Comparison of ENCODE assay signal across 24 cellular contexts in genomic region chr20:61370841-61371303, GRCh38.
DNase-seq lines count a peak whose midpoint lies in the region; ATAC-seq, FAIRE-seq and TF ChIP-seq lines count a peak whose summit lies in the region.
"Had no signal": no experiment of that assay in that cellular context is flagged by ENCODE, and none has a peak within 500 bp of the region (broad histone marks: within the 10 kb centered on the region; RNA-seq: fewer than 3 reads in every experiment).

No MANE protein-coding gene starts in this region.

- H3K79me2 ChIP-seq in HepG2 (ENCODE audit: insufficient read depth, low read length), result no peaks in the 10 kb centered on the region

- peak; percentile 62 for DNase-seq in NCI-H1105 (lab: John Stamatoyannopoulos, UW)
- DNase-seq in inferior parietal cortex (ENCODE audit: extremely low spot score), result peak; percentile 51
- DNase-seq in putamen (ENCODE audit: low spot score), result peak; percentile 47
- no peak for DNase-seq in erythroblast (lab: John Stamatoyannopoulos, UW)
- DNase-seq in HepG2 (ENCODE audit: low spot score), result no peak
- no peak for DNase-seq in iPS-NIHi11 (ENCODE audit: low spot score)
- DNase-seq: activated B cell treated with CpG ODN at 0.5 μM for 24 hours; activated CD8-positive, alpha-beta T cell treated with anti-CD3 and anti-CD28 coated beads, Interleukin-2, amount 10 ng/mL, durations not matched to agents 7 days and 5 days; activated T-cell treated with anti-CD3 and anti-CD28 coated beads, Interleukin-2, amount 50 U/mL, for 48 hours; COR-L47; effector CD8-positive, alpha-beta T cell; H9; kidney; mesendoderm; NCI-H1930; NCI-H446 treated with DMSO at 0.1 percent for 48 hours; OCI-M1 had no signal

- H3K4me3 Mint-ChIP-seq in brain, result peak overlapping the region; percentile 25 to 79 (median 75)
- H3K4me3 Mint-ChIP-seq: activated B cell treated with CpG ODN at 0.5 μM for 24 hours; activated CD8-positive, alpha-beta T cell treated with anti-CD3 and anti-CD28 coated beads, Interleukin-2, amount 10 ng/mL, durations not matched to agents 7 days and 5 days; activated naive CD8-positive, alpha-beta T cell; H9; nephron had no signal

- peaks cover 0 to 10% (median 3%) of the 10 kb centered on the region in 5 experiments for H3K9me3 Mint-ChIP-seq in brain
- H3K9me3 Mint-ChIP-seq: nephron had no signal

- no peak for TF ChIP-seq RAD21 in HepG2 (CRISPR knock-in tag; IDR thresholded peaks at IDR 0.05)

- POLR2A ChIA-PET in HepG2 (lab: Yijun Ruan, JAX), result no interaction called here

- no peaks in the 10 kb centered on the region for H4K20me1 ChIP-seq in HepG2 (ENCODE audit: insufficient read depth, low read length)

- no peaks in the 10 kb centered on the region for H3K4me1 ChIP-seq in HepG2 (ENCODE audit: insufficient read depth, low read length)
- H3K4me1 ChIP-seq: SJSA1 had no signal

- no peak overlapping the region for H2AFZ ChIP-seq in HepG2 (ENCODE audit: low read length)

- CTCF ChIA-PET in HepG2 (lab: Yijun Ruan, JAX; ENCODE audit: low intra/inter-chr PET ratio, low total read pairs), result no interaction called here

- no peak overlapping the region for H3K27ac ChIP-seq in HepG2 (ENCODE audit: extremely low read length, insufficient read depth, low read length)
- H3K27ac ChIP-seq: SJSA1 had no signal

- no peaks in the 10 kb centered on the region for H3K36me3 ChIP-seq in HepG2 (replicated peaks in 1 of 2; ENCODE audit: control insufficient read depth in 1 of 2, insufficient read depth in 2 of 2, low read length in 2 of 2)
- H3K36me3 ChIP-seq: SJSA1 had no signal

- in situ Hi-C loops in HepG2 (cut with HindIII; ENCODE audit: extremely low pct_ligation_motif_present, low pct_unique_long_range_greater_than_20kb), result no loop called here

- H3K9ac ChIP-seq in HepG2 (ENCODE audit: insufficient read depth, low read depth, low read length), result no peak overlapping the region

- TF ChIP-seq CTCF in brain (conservative IDR thresholded peaks at IDR 0.05) (no peak), HepG2 (CRISPR knock-in tag; IDR thresholded peaks at IDR 0.05) (no peak)

- H3K4me3 ChIP-seq in HepG2 (replicated peaks in 1 of 3; ENCODE audit: insufficient read depth in 1 of 3, low read depth in 2 of 3, low read length in 3 of 3), result no peak overlapping the region
- H3K4me3 ChIP-seq: SJSA1 had no signal

- peaks cover 9 to 54% of the 10 kb centered on the region in 2 experiments; a peak in 4 of 5 replicates for H3K27me3 ChIP-seq in HepG2 (ENCODE audit: control insufficient read depth in 1 of 2, insufficient read depth in 2 of 2, low read length in 2 of 2)
- H3K27me3 ChIP-seq: SJSA1 had no signal

- H3K27ac Mint-ChIP-seq in brain, result peak overlapping the region; percentile 88 to 99 (median 96)
- H3K27ac Mint-ChIP-seq: activated B cell treated with CpG ODN at 0.5 μM for 24 hours; activated CD8-positive, alpha-beta T cell treated with anti-CD3 and anti-CD28 coated beads, Interleukin-2, amount 10 ng/mL, durations not matched to agents 7 days and 5 days; activated naive CD8-positive, alpha-beta T cell; nephron had no signal

- no peak for FAIRE-seq in HepG2 (lab: Jason Lieb, UNC)
- FAIRE-seq: G401.6, kidney had no signal

- 33% methylated on average over 20 of the region's 20 CpGs for WGBS in HepG2 (ENCODE audit: low lambda C conversion rate)

- peaks cover 11% of the 10 kb centered on the region for H3K9me3 ChIP-seq in HepG2 (ENCODE audit: low read length)
- H3K9me3 ChIP-seq: SJSA1 had no signal

- H3K36me3 Mint-ChIP-seq in brain, result peaks cover 10% of the 10 kb centered on the region
- H3K36me3 Mint-ChIP-seq: activated naive CD8-positive, alpha-beta T cell had no signal

- H3K4me2 ChIP-seq in HepG2 (ENCODE audit: low read depth, low read length), result no peak overlapping the region

- no peaks in the 10 kb centered on the region for H3K27me3 Mint-ChIP-seq in brain
- H3K27me3 Mint-ChIP-seq: activated B cell treated with CpG ODN at 0.5 μM for 24 hours; activated naive CD8-positive, alpha-beta T cell had no signal

- peaks cover 59% of the 10 kb centered on the region for H3K4me1 Mint-ChIP-seq in brain
- H3K4me1 Mint-ChIP-seq: activated B cell treated with CpG ODN at 0.5 μM for 24 hours had no signal

- no TSS peak for BruUV-seq in HepG2 (replicated peaks; lab: Mats Ljungman, UMichigan)

- TF ChIP-seq POLR2A in erythroblast (IDR thresholded peaks at IDR 0.05; ENCODE audit: low read length) (no peak), HepG2 (IDR thresholded peaks at IDR 0.05; ENCODE audit: insufficient read depth in 1 of 2, low read depth in 2 of 2, low read length in 2 of 2) (no peak)

- TF ChIP-seq EP300 in HepG2 (IDR thresholded peaks at IDR 0.05; ENCODE audit: low read depth in 2 of 2, low read length in 2 of 2), result no peak
- no peak for TF ChIP-seq EP300 in HepG2 (CRISPR knock-in tag; IDR thresholded peaks at IDR 0.05; ENCODE audit: borderline replicate concordance)

- ATAC-seq in HG02588 (IDR thresholded peaks at IDR 0.05; ENCODE audit: unreplicated experiment), result no peak
- ATAC-seq in HepG2, result no peak; the same call in 2 of the 3 replicates
- ATAC-seq: activated CD8-positive, alpha-beta T cell treated with anti-CD3 and anti-CD28 coated beads, Interleukin-2, amount 10 ng/mL, durations not matched to agents 7 days and 5 days; sciatic nerve had no signal

- intact Hi-C loops in HepG2 (cut with micrococcal nuclease; ENCODE audit: unreplicated experiment), result no loop called here

TF ChIP-seq in HepG2, 621 proteins besides CTCF, POLR2A, EP300 and RAD21:
- TF ChIP-seq ZNF143 (CRISPR knock-in tag; IDR thresholded peaks at IDR 0.05) (no peak), ZNF782 (CRISPR knock-in tag; IDR thresholded peaks at IDR 0.05; ENCODE audit: borderline replicate concordance) (no peak), ZNF564 (CRISPR knock-in tag; IDR thresholded peaks at IDR 0.05) (no peak), WIZ (CRISPR knock-in tag; IDR thresholded peaks at IDR 0.05) (no peak), ZNF605 (CRISPR knock-in tag; IDR thresholded peaks at IDR 0.05) (no peak), CEBPG (CRISPR knock-in tag; IDR thresholded peaks at IDR 0.05) (no peak), SNRNP70 (IDR thresholded peaks at IDR 0.05; ENCODE audit: low read depth, low read length) (no peak), MTA1 (CRISPR knock-in tag; IDR thresholded peaks at IDR 0.05; ENCODE audit: borderline replicate concordance) (no peak), HNRNPL (IDR thresholded peaks at IDR 0.05; ENCODE audit: low read depth, low read length) (no peak), SMYD3 (CRISPR knock-in tag; IDR thresholded peaks at IDR 0.05) (no peak), AKAP8 (CRISPR knock-in tag; IDR thresholded peaks at IDR 0.05) (no peak), ZNF713 (CRISPR knock-in tag; IDR thresholded peaks at IDR 0.05) (no peak), RBFOX2 (IDR thresholded peaks at IDR 0.05; ENCODE audit: low read depth, low read length) (no peak), NFKB2 (CRISPR knock-in tag; IDR thresholded peaks at IDR 0.05; ENCODE audit: borderline replicate concordance) (no peak), ZNF281 (CRISPR knock-in tag; IDR thresholded peaks at IDR 0.05; ENCODE audit: borderline replicate concordance) (no peak), ZNF160 (CRISPR knock-in tag; IDR thresholded peaks at IDR 0.05) (no peak), EEA1 (CRISPR knock-in tag; IDR thresholded peaks at IDR 0.05; ENCODE audit: borderline replicate concordance) (no peak), ZNF747 (CRISPR knock-in tag; IDR thresholded peaks at IDR 0.05; ENCODE audit: borderline replicate concordance) (no peak)
- TF ChIP-seq, protein P1, sequence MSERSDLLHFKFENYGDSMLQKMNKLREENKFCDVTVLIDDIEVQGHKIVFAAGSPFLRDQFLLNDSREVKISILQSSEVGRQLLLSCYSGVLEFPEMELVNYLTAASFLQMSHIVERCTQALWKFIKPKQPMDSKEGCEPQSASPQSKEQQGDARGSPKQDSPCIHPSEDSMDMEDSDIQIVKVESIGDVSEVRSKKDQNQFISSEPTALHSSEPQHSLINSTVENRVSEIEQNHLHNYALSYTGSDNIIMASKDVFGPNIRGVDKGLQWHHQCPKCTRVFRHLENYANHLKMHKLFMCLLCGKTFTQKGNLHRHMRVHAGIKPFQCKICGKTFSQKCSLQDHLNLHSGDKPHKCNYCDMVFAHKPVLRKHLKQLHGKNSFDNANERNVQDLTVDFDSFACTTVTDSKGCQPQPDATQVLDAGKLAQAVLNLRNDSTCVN (CRISPR knock-in tag; IDR thresholded peaks at IDR 0.05; ENCODE audit: borderline replicate concordance), result no peak

Comparison
In these comparisons a context has a peak if more than half of its experiments do, and no peak if none do; other contexts are left out.
1. DNase-seq: peak in NCI-H1105 (single experiment), inferior parietal cortex (single experiment) and putamen (single experiment); none in erythroblast (0 of 2), HepG2 (single experiment) and iPS-NIHi11 (single experiment).